In genomic region chr1:8345621-8346415, GRCh38 we compare ENCODE assay signal across 12 cellular contexts. TPM values are rescaled to one million over a fixed set of nuclear protein-coding genes. Genes with fewer than 3 reads are reported as not detected.
"Had no signal": no experiment of that assay in that cellular context is flagged by ENCODE, and none has a peak within 500 bp of the region (broad histone marks: within the 10 kb centered on the region; RNA-seq: fewer than 3 reads in every experiment).

No MANE protein-coding gene starts in this region.

- DNase-seq: activated CD4-positive, alpha-beta T cell treated with anti-CD3 and anti-CD28 coated beads for 1 hour; activated CD4-positive, alpha-beta T cell treated with anti-CD3 and anti-CD28 coated beads, Interleukin-2, amount 50 U/mL, for 4 hours; activated effector memory CD4-positive, alpha-beta T cell treated with Interleukin-2 at 50 U/mL for 16 hours; activated naive CD4-positive, alpha-beta T cell treated with anti-CD3 and anti-CD28 coated beads, Interleukin-2, amount 50 U/mL, for 16 hours; heart right ventricle; left cardiac atrium; naive thymus-derived CD4-positive, alpha-beta T cell; T-cell; T-helper 9 cell; transverse colon had no signal

- ATAC-seq: heart right ventricle; left cardiac atrium; naive thymus-derived CD4-positive, alpha-beta T cell; stimulated activated memory B cell treated with anti-CD40 and anti-IgM and Interleukin-4, amounts not matched to agents 10 μg/mL and 1 μg/mL and 100 μg/mL, for 72 hours; T-cell had no signal

- H3K4me3 ChIP-seq: heart right ventricle, transverse colon had no signal

- H3K27ac ChIP-seq: heart right ventricle had no signal

- H3K9me3 ChIP-seq: heart right ventricle, transverse colon had no signal

- H3K36me3 ChIP-seq: heart right ventricle, transverse colon had no signal

- H3K27me3 ChIP-seq: heart right ventricle, transverse colon had no signal

RNA-seq across cellular contexts. Expression of gene SLC45A1, which starts 27.9 kb away (rescaled TPM):
- total RNA-seq: mononuclear cell had no signal
